Comparison of ENCODE assay signal across 18 cellular contexts in genomic region chr10:87546971-87547413, GRCh38. TPM values are rescaled to one million over a fixed set of nuclear protein-coding genes. Genes with fewer than 3 reads are reported as not detected.
A peak's percentile ranks its signal among the peaks of the same experiment; 100 is the strongest.
DNase-seq lines count a peak whose midpoint lies in the region; ATAC-seq and TF ChIP-seq lines count a peak whose summit lies in the region.
"Had no signal": no experiment of that assay in that cellular context is flagged by ENCODE, and none has a peak within 500 bp of the region (broad histone marks: within the 10 kb centered on the region; RNA-seq: fewer than 3 reads in every experiment).

No MANE protein-coding gene starts in this region.

- H3K4me3 Mint-ChIP-seq in activated T-cell treated with anti-CD3 and anti-CD28 coated beads, Interleukin-2, amount 50 U/mL, for 4 hours, result no peak overlapping the region
- H3K4me3 Mint-ChIP-seq in osteocyte (ENCODE audit: unreplicated experiment), result no peak overlapping the region
- H3K4me3 Mint-ChIP-seq: activated T-cell treated with anti-CD3 and anti-CD28 coated beads, Interleukin-2, amount 50 U/mL, for 72 hours; stimulated activated naive CD8-positive, alpha-beta T cell treated with anti-CD3 and anti-CD28 coated beads, Interleukin-15, Interleukin-2, amounts not matched to agents 100 ng/mL and 50 ng/mL, for 24 hours had no signal

- TF ChIP-seq CTCF in PC-3 (conservative IDR thresholded peaks at IDR 0.05; ENCODE audit: low read depth, low read length) (no peak), fibroblast of the aortic adventitia (IDR thresholded peaks at IDR 0.05; ENCODE audit: insufficient read depth, low read length) (no peak), osteocyte (IDR thresholded peaks at IDR 0.05) (no peak)

- H3K4me3 ChIP-seq in PC-3 (ENCODE audit: low read length) (0 out of 2 replicates have a peak overlapping the region, but pooled peaks have one; percentile 19), fibroblast of the aortic adventitia (ENCODE audit: low read depth, low read length) (no peak overlapping the region), subcutaneous abdominal adipose tissue (ENCODE audit: low read depth in 1 of 5, low read length in 5 of 5) (no peak overlapping the region)
- H3K4me3 ChIP-seq: BLaER1 had no signal

- peaks cover 10% of the 10 kb centered on the region; the same call in 1 of the 2 replicates for H3K79me2 ChIP-seq in PC-3 (ENCODE audit: low read length)

- peak; percentile 65 for ATAC-seq in PC-3
- ATAC-seq in HG02870 (IDR thresholded peaks at IDR 0.05; ENCODE audit: unreplicated experiment), result no peak
- no peak for ATAC-seq in HG02973 (IDR thresholded peaks at IDR 0.05; ENCODE audit: unreplicated experiment)
- ATAC-seq in activated T-cell treated with anti-CD3 and anti-CD28 coated beads, Interleukin-2, amount 50 U/mL, for 4 hours, result no peak

- no peaks in the 10 kb centered on the region for H4K20me1 ChIP-seq in PC-3 (ENCODE audit: low read length)
- H4K20me1 ChIP-seq: BLaER1 had no signal

- CTCF ChIA-PET in PC-3 (lab: Charles Lee), result no interaction called here

- H2AFZ ChIP-seq in PC-3 (ENCODE audit: low read length), result no peak overlapping the region
- H2AFZ ChIP-seq: parathyroid adenoma had no signal

- DNase-seq in ELR (ENCODE audit: low read depth) (peak; percentile 81), PC-3 (peak; percentile 76), fibroblast of the aortic adventitia (ENCODE audit: low read depth) (peak; percentile 51), osteocyte (ENCODE audit: extremely low spot score, unreplicated experiment) (no peak)
- DNase-seq in activated T-cell treated with anti-CD3 and anti-CD28 coated beads, Interleukin-2, amount 50 U/mL, for 4 hours, result no peak
- DNase-seq: activated CD4-positive, alpha-beta T cell treated with anti-CD3 and anti-CD28 coated beads, Interleukin-2, amount 50 U/mL, for 4 hours; activated naive CD8-positive, alpha-beta T cell treated with anti-CD3 and anti-CD28 coated beads, Interleukin-2, amount 10 ng/mL, durations not matched to agents 7 days and 5 days; activated T-cell treated with anti-CD3 and anti-CD28 coated beads, Interleukin-2, amount 50 U/mL, for 72 hours; left cardiac atrium; NCI-H526 treated with DMSO at 0.1 percent for 48 hours; stimulated activated CD4-positive, alpha-beta T cell treated with anti-CD3 and anti-CD28 coated beads, Interleukin-12 subunit alpha, Interleukin-12 subunit beta, amount 100 ng/mL, for 4 hours; SW 1271 had no signal

- H3K27ac Mint-ChIP-seq in osteocyte (ENCODE audit: unreplicated experiment), result no peak overlapping the region
- H3K27ac Mint-ChIP-seq: activated naive CD8-positive, alpha-beta T cell treated with anti-CD3 and anti-CD28 coated beads, Interleukin-2, amount 10 ng/mL, durations not matched to agents 7 days and 5 days; activated T-cell treated with anti-CD3 and anti-CD28 coated beads, Interleukin-2, amount 50 U/mL, for 72 hours; stimulated activated naive CD8-positive, alpha-beta T cell treated with anti-CD3 and anti-CD28 coated beads, Interleukin-15, Interleukin-2, amounts not matched to agents 100 ng/mL and 50 ng/mL, for 24 hours had no signal

- H3K4me2 ChIP-seq in PC-3 (ENCODE audit: low read length), result peak overlapping the region; percentile 79
- H3K4me2 ChIP-seq: BLaER1 had no signal

- H3K27me3 ChIP-seq in PC-3 (ENCODE audit: low read length) (no peaks in the 10 kb centered on the region), subcutaneous abdominal adipose tissue (ENCODE audit: control insufficient read depth in 5 of 5, insufficient read depth in 4 of 5, low read length in 5 of 5) (no peaks in the 10 kb centered on the region)
- H3K27me3 ChIP-seq: BLaER1 had no signal

- H3K9ac ChIP-seq in PC-3 (ENCODE audit: low read length), result peak overlapping the region; percentile 75
- no peak overlapping the region for H3K9ac ChIP-seq in subcutaneous abdominal adipose tissue (ENCODE audit: low read length in 5 of 5)
- H3K9ac ChIP-seq: BLaER1, parathyroid adenoma had no signal

- no peaks in the 10 kb centered on the region for H3K9me2 ChIP-seq in PC-3 (replicated peaks; ENCODE audit: low read length)

- POLR2A ChIA-PET in PC-3 (lab: Charles Lee; ENCODE audit: unreplicated experiment), result no interaction called here

- peaks cover 19% of the 10 kb centered on the region for H3K36me3 Mint-ChIP-seq in activated T-cell treated with anti-CD3 and anti-CD28 coated beads, Interleukin-2, amount 50 U/mL, for 4 hours (ENCODE audit: insufficient read depth)
- H3K36me3 Mint-ChIP-seq in osteocyte (ENCODE audit: unreplicated experiment), result peaks cover 28% of the 10 kb centered on the region

- peaks cover 58% of the 10 kb centered on the region for H3K4me1 ChIP-seq in PC-3 (ENCODE audit: insufficient read depth, low read length)
- H3K4me1 ChIP-seq in subcutaneous abdominal adipose tissue (ENCODE audit: control insufficient read depth in 5 of 5, insufficient read depth in 5 of 5, low read length in 5 of 5), result peaks cover 0 to 37% (median 21%) of the 10 kb centered on the region in 5 donors
- H3K4me1 ChIP-seq: BLaER1 had no signal

- no TSS peak for BruUV-seq in PC-3 (replicated peaks; lab: Mats Ljungman, UMichigan)

- H3K27ac ChIP-seq in PC-3 (ENCODE audit: low read length), result peak overlapping the region; percentile 98
- peak overlapping the region; percentile 65 for H3K27ac ChIP-seq in subcutaneous abdominal adipose tissue (ENCODE audit: low read depth, low read length)
- H3K27ac ChIP-seq: BLaER1, parathyroid adenoma had no signal

- H3K9me3 ChIP-seq in PC-3 (ENCODE audit: low read length), result no peaks in the 10 kb centered on the region
- H3K9me3 ChIP-seq in subcutaneous abdominal adipose tissue (ENCODE audit: control insufficient read depth in 5 of 5, low read length in 5 of 5), result peaks cover 0 to 9% (median 0%) of the 10 kb centered on the region in 5 donors

- H3K36me3 ChIP-seq in PC-3 (ENCODE audit: low read depth, low read length) (peaks cover 11% of the 10 kb centered on the region), subcutaneous abdominal adipose tissue (ENCODE audit: control insufficient read depth in 5 of 5, insufficient read depth in 5 of 5, low read length in 5 of 5) (peaks cover 3 to 6% (median 4%) of the 10 kb centered on the region in 5 donors)

- H3F3A ChIP-seq in PC-3 (ENCODE audit: low read length, unreplicated experiment), result peaks cover 10% of the 10 kb centered on the region

- H3K9me3 Mint-ChIP-seq in activated T-cell treated with anti-CD3 and anti-CD28 coated beads, Interleukin-2, amount 50 U/mL, for 4 hours, result peaks cover 14% of the 10 kb centered on the region
- H3K9me3 Mint-ChIP-seq in osteocyte (ENCODE audit: unreplicated experiment), result peaks cover 10% of the 10 kb centered on the region

- intact Hi-C loops in PC-3 (cut with micrococcal nuclease), result loop anchor here (5.0 kb wide), 1 partner anchor 45 kb away; no protein-coding TSS in a partner anchor

- H3K27me3 Mint-ChIP-seq in activated T-cell treated with anti-CD3 and anti-CD28 coated beads, Interleukin-2, amount 50 U/mL, for 4 hours (ENCODE audit: low read depth), result no peaks in the 10 kb centered on the region
- no peaks in the 10 kb centered on the region for H3K27me3 Mint-ChIP-seq in osteocyte (ENCODE audit: unreplicated experiment)
- H3K27me3 Mint-ChIP-seq: activated naive CD8-positive, alpha-beta T cell treated with anti-CD3 and anti-CD28 coated beads, Interleukin-2, amount 10 ng/mL, durations not matched to agents 7 days and 5 days; stimulated activated naive CD8-positive, alpha-beta T cell treated with anti-CD3 and anti-CD28 coated beads, Interleukin-15, Interleukin-2, amounts not matched to agents 100 ng/mL and 50 ng/mL, for 24 hours had no signal

- H3K4me1 Mint-ChIP-seq in activated T-cell treated with anti-CD3 and anti-CD28 coated beads, Interleukin-2, amount 50 U/mL, for 4 hours (ENCODE audit: low read depth), result peaks cover 11% of the 10 kb centered on the region
- H3K4me1 Mint-ChIP-seq in osteocyte (ENCODE audit: unreplicated experiment), result peaks cover 33% of the 10 kb centered on the region

RNA-seq across cellular contexts. Expression of gene MINPP1, which starts 42.3 kb away (rescaled TPM):
- total RNA-seq in PC-3 (2014; rRNA removed) (13.6 and 14.3 TPM in 2 replicates), fibroblast of the aortic adventitia (ENCODE audit: low replicate concordance) (20.6 and 27.5 TPM in 2 replicates), osteocyte (22.9 and 24.9 TPM in 2 replicates)
- total RNA-seq in activated T-cell treated with anti-CD3 and anti-CD28 coated beads, Interleukin-2, amount 50 U/mL, for 4 hours, result 10 to 100 TPM; 10.4 to 12.1 (median 11.6) TPM

Comparison
In these comparisons a context has a peak if more than half of its experiments do, and no peak if none do; other contexts are left out.
1. DNase-seq: peak in ELR (single experiment), PC-3 (single experiment) and fibroblast of the aortic adventitia (single experiment); none in activated T-cell treated with anti-CD3 and anti-CD28 coated beads, Interleukin-2, amount 50 U/mL, for 4 hours (single experiment) and osteocyte (single experiment).